7 cellular contexts compared by ENCODE assay signal in genomic region chr21:36476541-36476940, GRCh38. TPM values are rescaled to one million over a fixed set of nuclear protein-coding genes. Genes with fewer than 3 reads are reported as not detected.
"Had no signal": no experiment of that assay in that cellular context is flagged by ENCODE, and none has a peak within 500 bp of the region (broad histone marks: within the 10 kb centered on the region; RNA-seq: fewer than 3 reads in every experiment).

No MANE protein-coding gene starts in this region.

RNA-seq across cellular contexts. Expression of gene CLDN14, which starts 3.4 kb away (rescaled TPM):
- total RNA-seq: K562, M059J, NCI-H460, OCI-LY7, Peyer's patch, Right ventricle myocardium inferior, SJCRH30 had no signal
- polyA plus RNA-seq: K562 had no signal
